In the genomic region with DNA sequence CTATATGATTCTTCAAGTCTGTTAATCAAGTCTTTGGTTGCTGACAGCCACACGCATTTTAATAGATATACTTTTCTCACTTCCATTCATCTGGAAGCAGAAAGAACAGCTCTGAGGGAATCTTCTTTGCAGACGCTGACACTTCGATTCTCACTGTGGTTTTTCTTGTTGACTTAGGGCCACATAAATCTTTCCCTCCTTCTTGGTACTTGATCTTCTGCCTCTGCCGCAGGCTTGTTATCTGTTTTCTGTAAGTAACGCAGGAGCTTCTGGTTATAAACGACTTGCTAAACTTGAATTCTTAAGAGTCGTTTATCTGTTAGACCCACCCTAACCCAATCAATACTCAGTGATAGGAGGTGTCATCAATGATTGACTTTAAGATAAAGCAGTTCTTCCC, we compare ENCODE assay signal across 28 cellular contexts.
"Had no signal": no experiment of that assay in that cellular context is flagged by ENCODE, and none has a peak within 500 bp of the region (broad histone marks: within the 10 kb centered on the region; RNA-seq: fewer than 3 reads in every experiment).

No MANE protein-coding gene starts in this region.

- DNase-seq: colonic mucosa; cortex of kidney; effector CD8-positive, alpha-beta T cell; effector memory CD8-positive, alpha-beta T cell; endodermal cell; erythroblast; esophagus squamous epithelium; foreskin fibroblast; foreskin melanocyte; gastrocnemius medialis; glutamatergic neuron; head of caudate nucleus; heart right ventricle; hippocampal formation; left cardiac atrium; left lung; left ventricle myocardium superior; lower lobe of right lung; mucosa of descending colon; naive B cell; naive thymus-derived CD8-positive, alpha-beta T cell had no signal

- H3K36me3 ChIP-seq: colonic mucosa, gastrocnemius medialis, heart right ventricle, left lung, lower lobe of right lung had no signal

- H3K9me3 ChIP-seq: colonic mucosa, esophagus squamous epithelium, gastrocnemius medialis, lower lobe of right lung, mucosa of descending colon had no signal

- H3K4me3 Mint-ChIP-seq: dendritic cell treated with granulocyte-macrophage colony-stimulating factor and Interleukin-4, amounts not matched to agents 40 ng/mL and 50 ng/mL, for 4 days; effector memory CD8-positive, alpha-beta T cell; endodermal cell; mesothelial cell of epicardium; naive B cell; naive thymus-derived CD8-positive, alpha-beta T cell had no signal

- H3K4me1 ChIP-seq: colonic mucosa, gastrocnemius medialis, heart right ventricle, left lung, lower lobe of right lung had no signal

- FAIRE-seq: endometrium, islet of Langerhans, keratinocyte had no signal

- H3K27ac Mint-ChIP-seq: dendritic cell treated with granulocyte-macrophage colony-stimulating factor and Interleukin-4, amounts not matched to agents 40 ng/mL and 50 ng/mL, for 4 days; effector memory CD8-positive, alpha-beta T cell; endodermal cell; mesothelial cell of epicardium; naive B cell; naive thymus-derived CD8-positive, alpha-beta T cell had no signal

- ATAC-seq: effector memory CD8-positive, alpha-beta T cell; esophagus mucosa; gastrocnemius medialis; heart right ventricle; left cardiac atrium; left lung; left ventricle myocardium superior; lower lobe of right lung; mucosa of descending colon; naive thymus-derived CD8-positive, alpha-beta T cell had no signal

- H3K4me1 Mint-ChIP-seq: endodermal cell; naive B cell; naive thymus-derived CD8-positive, alpha-beta T cell had no signal

- H3K4me3 ChIP-seq: colonic mucosa, esophagus squamous epithelium, gastrocnemius medialis, heart right ventricle, left lung, lower lobe of right lung, mucosa of descending colon had no signal

- H3K27me3 ChIP-seq: colonic mucosa, esophagus squamous epithelium, gastrocnemius medialis had no signal

- H3K27ac ChIP-seq: colonic mucosa, epithelial cell of prostate, esophagus squamous epithelium, gastrocnemius medialis, heart right ventricle, left lung, lower lobe of right lung had no signal
